2 cellular contexts compared by ENCODE assay signal in the genomic region with DNA sequence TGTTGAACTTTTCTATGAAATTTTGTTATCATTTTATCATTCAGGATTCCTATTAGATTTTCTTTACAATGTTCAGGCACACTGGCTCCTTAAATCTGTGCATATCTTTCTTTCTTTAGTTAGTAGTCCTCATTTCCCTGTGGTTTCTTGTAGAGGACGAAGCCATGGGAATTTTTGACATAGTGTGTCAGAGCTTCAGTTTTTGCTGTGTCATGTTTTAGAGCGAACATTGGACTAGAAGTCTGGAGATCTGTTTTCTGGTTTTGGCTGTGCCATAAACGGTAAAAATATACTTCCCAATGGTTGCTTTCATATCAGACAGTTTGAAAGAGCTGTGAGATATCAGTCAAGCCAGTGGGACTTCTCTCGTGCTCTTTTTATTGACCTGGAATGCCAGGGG.
TF ChIP-seq lines count a peak whose summit lies in the region.

No MANE protein-coding gene starts in this region.

TF ChIP-seq in IMR-90, 13 proteins besides CTCF, POLR2A, EP300 and RAD21:
- TF ChIP-seq USF2 (IDR thresholded peaks at IDR 0.05; ENCODE audit: low read depth, low read length) (no peak), MXI1 (IDR thresholded peaks at IDR 0.05; ENCODE audit: borderline replicate concordance, low read depth, low read length) (no peak), NFE2L2 (IDR thresholded peaks at IDR 0.05; ENCODE audit: low read depth, low read length) (peak; percentile 80), MAZ (IDR thresholded peaks at IDR 0.05; ENCODE audit: borderline replicate concordance, low read depth, low read length) (no peak), CHD1 (IDR thresholded peaks at IDR 0.05; ENCODE audit: low read depth, low read length) (no peak), ELK1 (IDR thresholded peaks at IDR 0.05; ENCODE audit: borderline replicate concordance, low read depth, low read length) (no peak), CEBPB (IDR thresholded peaks at IDR 0.05; ENCODE audit: low read depth, low read length) (no peak), SMC3 (IDR thresholded peaks at IDR 0.05; ENCODE audit: low read depth, low read length) (no peak), RCOR1 (IDR thresholded peaks at IDR 0.05; ENCODE audit: insufficient replicate concordance, low read length) (no peak), BHLHE40 (IDR thresholded peaks at IDR 0.05; ENCODE audit: low read depth, low read length) (no peak), RFX5 (IDR thresholded peaks at IDR 0.05; ENCODE audit: low read depth, low read length) (no peak), MAFK (IDR thresholded peaks at IDR 0.05; ENCODE audit: low read depth, low read length) (peak; percentile 23; the same call in 1 of the 2 replicates), FOS (IDR thresholded peaks at IDR 0.05; ENCODE audit: low read depth, low read length) (no peak)
TF ChIP-seq in IMR-90: peak in this region for 2.

TF ChIP-seq in H1, 55 proteins besides CTCF, POLR2A, EP300 and RAD21:
- TF ChIP-seq BACH1 (IDR thresholded peaks at IDR 0.05; ENCODE audit: low read length): peak; percentile 36; the same call in 1 of the 2 replicates
- no peak for TF ChIP-seq CREB1 (IDR thresholded peaks at IDR 0.05)
